29 cellular contexts compared by ENCODE assay signal in the genomic region with DNA sequence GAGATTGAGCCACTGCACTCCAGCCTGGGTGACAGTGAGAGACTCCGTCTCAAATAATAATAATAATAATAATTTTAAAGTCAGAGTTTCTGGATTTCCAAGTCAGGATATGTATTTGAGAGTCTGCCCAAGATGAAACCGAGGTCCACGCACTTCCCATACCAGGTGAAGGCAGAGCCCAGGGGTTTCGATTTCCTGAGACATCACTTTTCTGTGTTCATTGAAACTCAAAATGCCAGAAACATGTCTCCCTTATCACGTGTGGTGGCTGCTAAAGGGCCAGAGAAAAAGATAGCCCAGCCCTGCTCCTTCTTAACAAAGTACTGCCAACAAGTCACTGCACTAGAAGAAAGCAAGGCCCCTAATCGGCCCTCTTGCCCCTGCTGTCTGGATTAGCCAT. TPM values are rescaled to one million over a fixed set of nuclear protein-coding genes. Genes with fewer than 3 reads are reported as not detected.
"Had no signal": no experiment of that assay in that cellular context is flagged by ENCODE, and none has a peak within 500 bp of the region (broad histone marks: within the 10 kb centered on the region; RNA-seq: fewer than 3 reads in every experiment).

No MANE protein-coding gene starts in this region.

- H3K27me3 ChIP-seq: adrenal gland, ascending aorta, cardiac muscle cell, tibial nerve had no signal

- H3K27me3 Mint-ChIP-seq: activated CD8-positive, alpha-beta T cell treated with anti-CD3 and anti-CD28 coated beads for 36 hours; effector memory CD8-positive, alpha-beta T cell; naive thymus-derived CD4-positive, alpha-beta T cell had no signal

- H3K36me3 ChIP-seq: adrenal gland, ascending aorta, cardiac muscle cell, tibial nerve had no signal

- H3K4me3 ChIP-seq: adrenal gland, ascending aorta, cardiac muscle cell, psoas muscle, SK-N-MC, smooth muscle cell, tibial nerve had no signal

- H2AFZ ChIP-seq: parathyroid adenoma had no signal

- H3K4me2 ChIP-seq: smooth muscle cell had no signal

- H3K79me2 ChIP-seq: parathyroid adenoma had no signal

- H3K9me3 Mint-ChIP-seq: activated CD8-positive, alpha-beta T cell treated with anti-CD3 and anti-CD28 coated beads for 36 hours; activated T-cell treated with anti-CD3 and anti-CD28 coated beads, Interleukin-2, amount 50 U/mL, for 72 hours; effector memory CD8-positive, alpha-beta T cell; naive thymus-derived CD4-positive, alpha-beta T cell; T-helper 1 cell treated with Interleukin-12 subunit alpha and Interleukin-12 subunit beta and Interleukin-4 antibody, amounts not matched to agents 30 μg/mL and 1 μg/mL, for 36 hours had no signal

- H3K9me3 ChIP-seq: adrenal gland, ascending aorta, psoas muscle, tibial nerve had no signal

- H3K27ac Mint-ChIP-seq: activated CD8-positive, alpha-beta T cell treated with anti-CD3 and anti-CD28 coated beads for 36 hours; activated naive CD4-positive, alpha-beta T cell treated with anti-CD3 and anti-CD28 coated beads, Interleukin-2, amount 50 U/mL, for 72 hours; activated T-cell treated with anti-CD3 and anti-CD28 coated beads, Interleukin-2, amount 50 U/mL, for 72 hours; brain; effector memory CD8-positive, alpha-beta T cell; T-helper 1 cell treated with Interleukin-12 subunit alpha and Interleukin-12 subunit beta and Interleukin-4 antibody, amounts not matched to agents 30 μg/mL and 1 μg/mL, for 36 hours had no signal

- H3K36me3 Mint-ChIP-seq: brain had no signal

- H3K4me1 ChIP-seq: ascending aorta had no signal

- H3K9ac ChIP-seq: parathyroid adenoma had no signal

- H3K27ac ChIP-seq: adrenal gland, ascending aorta, cardiac muscle cell, parathyroid adenoma, SK-N-MC, VCaP had no signal

- H3K4me3 Mint-ChIP-seq: activated CD8-positive, alpha-beta T cell treated with anti-CD3 and anti-CD28 coated beads for 36 hours; activated T-cell treated with anti-CD3 and anti-CD28 coated beads, Interleukin-2, amount 50 U/mL, for 72 hours; brain; effector memory CD8-positive, alpha-beta T cell; T-helper 1 cell treated with Interleukin-12 subunit alpha and Interleukin-12 subunit beta and Interleukin-4 antibody, amounts not matched to agents 30 μg/mL and 1 μg/mL, for 36 hours had no signal

- DNase-seq: activated CD4-positive, alpha-beta T cell treated with anti-CD3 and anti-CD28 coated beads for 4 hours; activated CD8-positive, alpha-beta T cell treated with anti-CD3 and anti-CD28 coated beads for 36 hours; activated T-cell treated with anti-CD3 and anti-CD28 coated beads, Interleukin-2, amount 50 U/mL, for 72 hours; cerebellar nuclear complex; cortex of kidney; effector memory CD8-positive, alpha-beta T cell; hippocampal formation; left cardiac atrium; left ventricle myocardium superior; mammary epithelial cell; midbrain; naive thymus-derived CD4-positive, alpha-beta T cell; nucleus accumbens; stimulated activated CD4-positive, alpha-beta T cell treated with anti-CD3 and anti-CD28 coated beads, Interleukin-15, amount 100 ng/mL, for 24 hours; stimulated activated CD4-positive, alpha-beta T cell treated with anti-CD3 and anti-CD28 coated beads, Interleukin-2, amount 100 ng/mL, for 24 hours; stimulated activated naive CD4-positive, alpha-beta T cell treated with Interleukin-2 at 50 U/mL for 16 hours; T-helper 9 cell had no signal

- ATAC-seq: activated CD8-positive, alpha-beta T cell treated with anti-CD3 and anti-CD28 coated beads for 36 hours; activated naive CD4-positive, alpha-beta T cell treated with anti-CD3 and anti-CD28 coated beads, Interleukin-2, amount 50 U/mL, for 72 hours; activated T-cell treated with anti-CD3 and anti-CD28 coated beads, Interleukin-2, amount 50 U/mL, for 72 hours; effector memory CD8-positive, alpha-beta T cell; left cardiac atrium; left ventricle myocardium superior; naive thymus-derived CD4-positive, alpha-beta T cell; psoas muscle had no signal

RNA-seq across cellular contexts. Expression of gene RNF157, which starts 9.8 kb away (rescaled TPM):
- total RNA-seq: mammary epithelial cell had no signal
